ENCODE assay signal across 1 cellular context in the genomic region with DNA sequence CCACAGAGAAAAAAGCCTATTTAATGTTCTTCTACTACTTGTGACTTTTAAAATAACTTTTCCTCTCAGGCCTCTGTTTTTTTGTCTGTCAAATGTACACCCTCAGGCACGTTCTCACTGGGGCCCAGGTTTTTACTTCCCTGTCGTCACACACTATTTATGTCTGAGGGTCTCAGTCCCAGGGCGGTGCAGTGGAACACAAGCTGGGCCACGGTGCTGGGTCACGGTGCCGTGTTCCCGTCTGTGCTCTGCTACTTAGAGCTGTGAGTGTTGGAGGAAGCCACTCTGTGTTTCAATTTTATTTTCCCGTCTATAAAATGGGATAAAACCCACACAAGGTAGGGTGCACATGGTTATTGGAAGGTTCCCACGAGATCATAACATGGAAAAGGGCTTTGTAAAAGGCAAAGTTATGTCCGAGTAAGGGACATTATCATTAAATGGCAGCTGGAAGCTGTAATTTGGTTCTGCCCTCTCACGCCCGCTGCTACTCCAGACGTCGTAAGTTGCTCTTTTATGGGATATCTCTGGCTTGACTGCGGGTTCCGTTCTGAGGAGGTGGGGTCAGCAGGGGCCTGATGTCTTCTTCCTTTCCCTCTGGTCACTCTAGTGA.
TF ChIP-seq lines count a peak whose summit lies in the region.

No MANE protein-coding gene starts in this region.

TF ChIP-seq in K562, 482 proteins besides CTCF, POLR2A, EP300 and RAD21 (continued from another document):
- TF ChIP-seq CREB3 (tag; conservative IDR thresholded peaks at IDR 0.05; ENCODE audit: low read depth) (peak; percentile 69), GTF2B (IDR thresholded peaks at IDR 0.05; ENCODE audit: extremely low read depth, insufficient read length) (no peak), CLOCK (CRISPR knock-in tag; IDR thresholded peaks at IDR 0.05; ENCODE audit: borderline replicate concordance) (0 out of 2 replicates have a peak, but pooled peaks have one; percentile 14), MAFG (tag; conservative IDR thresholded peaks at IDR 0.05) (no peak), MEF2D (tag; conservative IDR thresholded peaks at IDR 0.05; ENCODE audit: low read depth) (no peak), CSDE1 (IDR thresholded peaks at IDR 0.05) (no peak), RFX7 (CRISPR knock-in tag; IDR thresholded peaks at IDR 0.05) (peak; percentile 76; the same call in 1 of the 2 replicates), NCOR1 (IDR thresholded peaks at IDR 0.05) (no peak), ZNF436 (CRISPR knock-in tag; IDR thresholded peaks at IDR 0.05) (no peak)
- TF ChIP-seq, protein P1, sequence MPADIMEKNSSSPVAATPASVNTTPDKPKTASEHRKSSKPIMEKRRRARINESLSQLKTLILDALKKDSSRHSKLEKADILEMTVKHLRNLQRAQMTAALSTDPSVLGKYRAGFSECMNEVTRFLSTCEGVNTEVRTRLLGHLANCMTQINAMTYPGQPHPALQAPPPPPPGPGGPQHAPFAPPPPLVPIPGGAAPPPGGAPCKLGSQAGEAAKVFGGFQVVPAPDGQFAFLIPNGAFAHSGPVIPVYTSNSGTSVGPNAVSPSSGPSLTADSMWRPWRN (IDR thresholded peaks at IDR 0.05; ENCODE audit: low read depth) = no peak
- TF ChIP-seq, protein P2, sequence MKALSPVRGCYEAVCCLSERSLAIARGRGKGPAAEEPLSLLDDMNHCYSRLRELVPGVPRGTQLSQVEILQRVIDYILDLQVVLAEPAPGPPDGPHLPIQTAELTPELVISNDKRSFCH (CRISPR knock-in tag; IDR thresholded peaks at IDR 0.05) = no peak
- TF ChIP-seq, protein P2 (tag; IDR thresholded peaks at IDR 0.05) = peak; percentile 25; the same call in 1 of the 2 replicates
- TF ChIP-seq, protein P3, sequence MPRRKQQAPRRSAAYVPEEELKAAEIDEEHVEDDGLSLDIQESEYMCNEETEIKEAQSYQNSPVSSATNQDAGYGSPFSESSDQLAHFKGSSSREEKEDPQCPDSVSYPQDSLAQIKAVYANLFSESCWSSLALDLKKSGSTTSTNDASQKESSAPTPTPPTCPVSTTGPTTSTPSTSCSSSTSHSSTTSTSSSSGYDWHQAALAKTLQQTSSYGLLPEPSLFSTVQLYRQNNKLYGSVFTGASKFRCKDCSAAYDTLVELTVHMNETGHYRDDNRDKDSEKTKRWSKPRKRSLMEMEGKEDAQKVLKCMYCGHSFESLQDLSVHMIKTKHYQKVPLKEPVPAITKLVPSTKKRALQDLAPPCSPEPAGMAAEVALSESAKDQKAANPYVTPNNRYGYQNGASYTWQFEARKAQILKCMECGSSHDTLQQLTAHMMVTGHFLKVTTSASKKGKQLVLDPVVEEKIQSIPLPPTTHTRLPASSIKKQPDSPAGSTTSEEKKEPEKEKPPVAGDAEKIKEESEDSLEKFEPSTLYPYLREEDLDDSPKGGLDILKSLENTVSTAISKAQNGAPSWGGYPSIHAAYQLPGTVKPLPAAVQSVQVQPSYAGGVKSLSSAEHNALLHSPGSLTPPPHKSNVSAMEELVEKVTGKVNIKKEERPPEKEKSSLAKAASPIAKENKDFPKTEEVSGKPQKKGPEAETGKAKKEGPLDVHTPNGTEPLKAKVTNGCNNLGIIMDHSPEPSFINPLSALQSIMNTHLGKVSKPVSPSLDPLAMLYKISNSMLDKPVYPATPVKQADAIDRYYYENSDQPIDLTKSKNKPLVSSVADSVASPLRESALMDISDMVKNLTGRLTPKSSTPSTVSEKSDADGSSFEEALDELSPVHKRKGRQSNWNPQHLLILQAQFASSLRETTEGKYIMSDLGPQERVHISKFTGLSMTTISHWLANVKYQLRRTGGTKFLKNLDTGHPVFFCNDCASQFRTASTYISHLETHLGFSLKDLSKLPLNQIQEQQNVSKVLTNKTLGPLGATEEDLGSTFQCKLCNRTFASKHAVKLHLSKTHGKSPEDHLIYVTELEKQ (CRISPR knock-in tag; IDR thresholded peaks at IDR 0.05) = no peak
